8 cellular contexts compared by ENCODE assay signal in genomic region chr2:65040414-65041261, GRCh38. TPM values are rescaled to one million over a fixed set of nuclear protein-coding genes. Genes with fewer than 3 reads are reported as not detected.
DNase-seq lines count a peak whose midpoint lies in the region; ATAC-seq, FAIRE-seq and TF ChIP-seq lines count a peak whose summit lies in the region.

No MANE protein-coding gene starts in this region.

- TF ChIP-seq POLR2A in GM12891 (IDR thresholded peaks at IDR 0.05; ENCODE audit: low read depth, low read length): 0 out of 2 replicates have a peak, but pooled peaks have one; percentile 34

- TF ChIP-seq CTCF in WERI-Rb-1 (IDR thresholded peaks at IDR 0.05; ENCODE audit: low read depth, low read length): peak; percentile 97
- peak; percentile 96 to 98 for TF ChIP-seq CTCF in mammary epithelial cell (conservative IDR thresholded peaks at IDR 0.05 in 1 of 2, IDR thresholded peaks at IDR 0.05 in 1 of 2; ENCODE audit: extremely low read depth in 1 of 2, insufficient read depth in 1 of 2, low read depth in 1 of 2, low read length in 2 of 2)
- peak; percentile 99 for TF ChIP-seq CTCF in kidney (IDR thresholded peaks at IDR 0.05; ENCODE audit: borderline replicate concordance, extremely low read depth, insufficient read depth)

- in situ Hi-C loops in mammary epithelial cell (cut with MboI; ENCODE audit: low sequenced_read_pairs in 2 of 2): loop anchor here in 1 of 2 donors (5.0 kb wide), 1 partner anchor 123 kb away; no protein-coding TSS in a partner anchor

- no peaks in the 10 kb centered on the region for H4K20me1 ChIP-seq in mammary epithelial cell (ENCODE audit: insufficient read depth, low read length)

- H3K9ac ChIP-seq in mammary epithelial cell (ENCODE audit: insufficient read depth, low read length) (no peak overlapping the region), kidney (ENCODE audit: low read length in 2 of 2) (no peak overlapping the region)

- intact Hi-C loops in mammary epithelial cell (cut with micrococcal nuclease) (loop anchor here (1.0 to 2.0 kb wide), 3 partner anchors 51 to 532 kb away; partner anchors contain the start of gene SLC1A4), kidney (cut with DNase I) (no loop called here)

- ATAC-seq in HG02973 (IDR thresholded peaks at IDR 0.05; ENCODE audit: unreplicated experiment): peak; percentile 60
- no peak for ATAC-seq in HG03025 (IDR thresholded peaks at IDR 0.05; ENCODE audit: low FRiP score, unreplicated experiment)

- H3K9me3 ChIP-seq in WERI-Rb-1 (ENCODE audit: severe bottlenecking): peaks cover 9% of the 10 kb centered on the region
- H3K9me3 ChIP-seq in mammary epithelial cell (replicated peaks; ENCODE audit: insufficient read depth, low read length): peaks cover 7% of the 10 kb centered on the region
- H3K9me3 ChIP-seq in kidney (ENCODE audit: control insufficient read depth in 1 of 2, low read length in 2 of 2): no peaks in the 10 kb centered on the region

- 27% methylated on average over 13 of the region's 13 CpGs for WGBS in mammary epithelial cell (ENCODE audit: low coverage, missing lambda C conversion rate)

- DNase-seq in GM12891 (ENCODE audit: insufficient read length, low spot score): peak; percentile 37
- peak; percentile 73 for DNase-seq in NCI-H2171 treated with DMSO at 0.1 percent for 48 hours (lab: John Stamatoyannopoulos, UW)
- DNase-seq in WERI-Rb-1: peak; percentile 90
- peak; percentile 67 for DNase-seq in mammary epithelial cell
- DNase-seq in kidney: peak; percentile 90
- DNase-seq in stimulated activated CD4-positive, alpha-beta T cell treated with anti-CD3 and anti-CD28 coated beads, Interleukin-1b, Interleukin-23, amount 100 ng/mL, for 1 hour (ENCODE audit: low read depth in 2 of 2): peak; percentile 44 to 48

- H3K4me3 ChIP-seq in WERI-Rb-1 (ENCODE audit: low read depth, low read length) (no peak overlapping the region), mammary epithelial cell (replicated peaks in 1 of 3; ENCODE audit: insufficient read depth in 1 of 3, low read depth in 2 of 3, low read length in 3 of 3) (no peak overlapping the region), kidney (ENCODE audit: low read length in 2 of 2) (peak overlapping the region; percentile 47 to 64)

- peak overlapping the region; percentile 58 for H2AFZ ChIP-seq in mammary epithelial cell (ENCODE audit: low read depth, low read length)

- no peaks in the 10 kb centered on the region for H3K79me2 ChIP-seq in mammary epithelial cell (ENCODE audit: insufficient read depth, low read length)

- CTCF ChIA-PET in mammary epithelial cell (lab: Charles Lee; ENCODE audit: low non-redundant PET): interaction anchor here (0.6 to 1.0 kb wide), 2 partner anchors 10 to 123 kb away, joined by 5 to 22 read pairs; no protein-coding TSS in a partner anchor

- peak; percentile 82 for FAIRE-seq in GM12891 (lab: Jason Lieb, UNC)
- FAIRE-seq in kidney (lab: Jason Lieb, UNC): peak; percentile 11

- H3K27me3 ChIP-seq in WERI-Rb-1 (ENCODE audit: insufficient read depth, low read depth, severe bottlenecking) (no peaks in the 10 kb centered on the region), mammary epithelial cell (ENCODE audit: insufficient read depth, low read length) (no peaks in the 10 kb centered on the region)

- H3K27ac ChIP-seq in WERI-Rb-1 (0 out of 2 replicates have a peak overlapping the region, but pooled peaks have one; percentile 36), mammary epithelial cell (ENCODE audit: insufficient read depth, low read depth, low read length) (no peak overlapping the region), kidney (ENCODE audit: low read depth in 2 of 2, low read length in 2 of 2) (no peak overlapping the region)

- H3K4me1 ChIP-seq in mammary epithelial cell (ENCODE audit: insufficient read depth, low read length): no peaks in the 10 kb centered on the region
- H3K4me1 ChIP-seq in kidney (ENCODE audit: control insufficient read depth in 1 of 2, insufficient read depth in 1 of 2, low read depth in 1 of 2, low read length in 2 of 2): peaks cover 0 to 5% of the 10 kb centered on the region in 2 donors

- peak overlapping the region; percentile 61 for H3K4me2 ChIP-seq in mammary epithelial cell (ENCODE audit: insufficient read depth, low read depth, low read length)

- BruUV-seq in mammary epithelial cell (replicated peaks; lab: Mats Ljungman, UMichigan): no TSS peak

- H3K36me3 ChIP-seq in WERI-Rb-1 (peaks cover 38% of the 10 kb centered on the region), mammary epithelial cell (ENCODE audit: insufficient read depth, low read length) (no peaks in the 10 kb centered on the region), kidney (ENCODE audit: control insufficient read depth in 1 of 2, insufficient read depth in 2 of 2, low read length in 2 of 2) (no peaks in the 10 kb centered on the region)

- dilution Hi-C loops in mammary epithelial cell (cut with HindIII; ENCODE audit: low sequenced_read_pairs): no loop called here

TF ChIP-seq in GM12891, 5 proteins besides CTCF, POLR2A, EP300 and RAD21:
- TF ChIP-seq POU2F2 (IDR thresholded peaks at IDR 0.05; ENCODE audit: low read depth, low read length): no peak

RNA-seq across cellular contexts. Expression of gene CEP68, which starts 15.6 kb away (rescaled TPM):
- 4.5 TPM for polyA plus RNA-seq in GM12891 (2012; ENCODE audit: low read depth, missing spikeins)
- total RNA-seq in mammary epithelial cell (1 to 10 TPM; 9.0 to 9.3 TPM), kidney (20.3 TPM)
- polyA plus RNA-seq in mammary epithelial cell (4.4 TPM), kidney (ENCODE audit: insufficient read depth, low read depth, low replicate concordance) (5.6 TPM)
- polyA minus RNA-seq in mammary epithelial cell: 15.0 TPM

RNA-seq across cellular contexts. Expression of gene SLC1A4, which starts 51.4 kb away (rescaled TPM):
- 25.7 TPM for polyA plus RNA-seq in GM12891 (2012; ENCODE audit: low read depth, missing spikeins)
- total RNA-seq in mammary epithelial cell (10 to 100 TPM; 29.0 to 41.8 TPM), kidney (10.6 TPM)
- polyA plus RNA-seq in mammary epithelial cell (7.0 TPM), kidney (ENCODE audit: insufficient read depth, low read depth, low replicate concordance) (2.1 TPM)
- 18.3 TPM for polyA minus RNA-seq in mammary epithelial cell

Comparison
In these comparisons a context has a peak if more than half of its experiments do, and no peak if none do; other contexts are left out.
1. DNase-seq: peak in every context shown above with its lines; median percentile 90 in WERI-Rb-1; 90 in kidney; 73 in NCI-H2171 treated with DMSO at 0.1 percent for 48 hours; 67 in mammary epithelial cell; 46 in stimulated activated CD4-positive, alpha-beta T cell treated with anti-CD3 and anti-CD28 coated beads, Interleukin-1b, Interleukin-23, amount 100 ng/mL, for 1 hour; 37 in GM12891.
2. H3K4me3 ChIP-seq: peak in kidney (2 of 2); none in WERI-Rb-1 (single experiment) and mammary epithelial cell (0 of 3).
3. Peak in every context shown above with its lines, with median percentiles within 50 percentile points of each other: CTCF ChIP-seq.